ENCODE assay signal across 21 cellular contexts in the genomic region with DNA sequence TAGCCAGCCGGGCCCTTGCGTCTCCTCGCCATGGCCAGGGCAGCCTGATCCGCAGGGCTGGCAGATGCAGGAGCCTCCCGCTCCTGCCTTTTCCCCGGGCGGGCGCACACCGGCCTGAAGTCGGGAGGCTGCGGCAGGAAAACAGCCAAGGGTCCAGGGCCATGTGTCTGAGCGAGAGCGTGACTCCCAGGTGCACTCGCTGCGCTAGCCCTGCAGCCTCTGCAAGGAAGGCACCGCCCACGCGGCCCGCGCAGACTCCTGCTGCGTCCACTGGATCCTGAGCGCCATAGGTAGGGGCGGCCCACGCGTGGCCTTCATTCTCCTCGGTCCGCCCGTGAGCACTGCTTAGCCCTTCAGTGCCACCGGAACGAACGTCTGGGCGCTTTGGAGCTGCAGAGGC.
"Had no signal": no experiment of that assay in that cellular context is flagged by ENCODE, and none has a peak within 500 bp of the region (broad histone marks: within the 10 kb centered on the region; RNA-seq: fewer than 3 reads in every experiment).

No MANE protein-coding gene starts in this region.

- H3K9me3 ChIP-seq: colonic mucosa, lower lobe of right lung, thoracic aorta had no signal

- H3K36me3 ChIP-seq: breast epithelium, colonic mucosa, esophagus squamous epithelium, heart left ventricle, lower lobe of right lung, sigmoid colon, thoracic aorta, WERI-Rb-1 had no signal

- H3K27ac ChIP-seq: breast epithelium, colonic mucosa, esophagus squamous epithelium, heart left ventricle, lower lobe of right lung, sigmoid colon, thoracic aorta, WERI-Rb-1 had no signal

- ATAC-seq: activated T-helper 17 cell treated with anti-CD3 and anti-CD28 coated beads, Interleukin-2, amount 50 U/mL, for 72 hours; heart left ventricle; naive thymus-derived CD4-positive, alpha-beta T cell; T-cell had no signal

- H3K4me2 ChIP-seq: smooth muscle cell had no signal

- H3K4me3 ChIP-seq: breast epithelium, colonic mucosa, esophagus squamous epithelium, heart left ventricle, lower lobe of right lung, sigmoid colon, smooth muscle cell, thoracic aorta had no signal

- H3K27me3 ChIP-seq: breast epithelium, colonic mucosa, esophagus squamous epithelium, heart left ventricle, sigmoid colon had no signal

- H3K4me1 ChIP-seq: breast epithelium, colonic mucosa, esophagus squamous epithelium, heart left ventricle, lower lobe of right lung, sigmoid colon had no signal

- FAIRE-seq: TTC549 had no signal

- DNase-seq: activated CD4-positive, alpha-beta T cell treated with anti-CD3 and anti-CD28 coated beads for 1 hour; activated naive CD4-positive, alpha-beta T cell treated with anti-CD3 and anti-CD28 coated beads for 36 hours; activated naive CD8-positive, alpha-beta T cell treated with anti-CD3 and anti-CD28 coated beads, Interleukin-2, amount 10 ng/mL, durations not matched to agents 7 days and 5 days; activated T-cell treated with anti-CD3 and anti-CD28 coated beads, Interleukin-2, amount 50 U/mL, for 24 hours; amniotic stem cell; colonic mucosa; esophagus squamous epithelium; islet precursor cell; lower lobe of right lung; naive thymus-derived CD4-positive, alpha-beta T cell; sigmoid colon; stimulated activated CD4-positive, alpha-beta T cell treated with anti-CD3 and anti-CD28 coated beads, Interleukin-2, amount 100 ng/mL, for 48 hours; stimulated activated naive CD4-positive, alpha-beta T cell; T-cell; WERI-Rb-1 had no signal
